ENCODE assay signal across 2 cellular contexts in genomic region chr11:67542971-67543370, GRCh38.
TF ChIP-seq lines count a peak whose summit lies in the region.

No MANE protein-coding gene starts in this region.

TF ChIP-seq in H1, 55 proteins besides CTCF, POLR2A, EP300 and RAD21:
- no peak for TF ChIP-seq TAF1 (IDR thresholded peaks at IDR 0.05; ENCODE audit: low read depth, low read length)
- TF ChIP-seq CREB1 (IDR thresholded peaks at IDR 0.05) = no peak
- TF ChIP-seq JUND (IDR thresholded peaks at IDR 0.05; ENCODE audit: low read length) = no peak

TF ChIP-seq in SK-N-SH treated with all-trans-retinoic acid at 6 μM for 48 hours, 23 proteins besides CTCF, POLR2A, EP300 and RAD21:
- TF ChIP-seq CSDC2 (CRISPR knock-in tag; IDR thresholded peaks at IDR 0.05) = no peak
